Comparison of ENCODE assay signal across 14 cellular contexts in genomic region chr1:30023300-30024022, GRCh38.
"Had no signal": no experiment of that assay in that cellular context is flagged by ENCODE, and none has a peak within 500 bp of the region (broad histone marks: within the 10 kb centered on the region; RNA-seq: fewer than 3 reads in every experiment).

No MANE protein-coding gene starts in this region.

- H3K36me3 ChIP-seq: heart left ventricle, neutrophil, tibial nerve had no signal

- H3K4me3 Mint-ChIP-seq: naive thymus-derived CD8-positive, alpha-beta T cell; stimulated activated naive CD8-positive, alpha-beta T cell treated with anti-CD3 and anti-CD28 coated beads, Interleukin-15, Interleukin-2, amounts not matched to agents 100 ng/mL and 50 ng/mL, for 24 hours had no signal

- H3K27ac ChIP-seq: dorsolateral prefrontal cortex, heart left ventricle, neutrophil, testis, tibial nerve had no signal

- H3K9me3 ChIP-seq: neutrophil, testis had no signal

- H3K27me3 ChIP-seq: neutrophil, testis, tibial nerve had no signal

- H3K27ac Mint-ChIP-seq: naive thymus-derived CD8-positive, alpha-beta T cell; stimulated activated naive CD8-positive, alpha-beta T cell treated with anti-CD3 and anti-CD28 coated beads, Interleukin-15, Interleukin-2, amounts not matched to agents 100 ng/mL and 50 ng/mL, for 24 hours had no signal

- ATAC-seq: heart left ventricle; left colon; naive thymus-derived CD8-positive, alpha-beta T cell had no signal

- H3K4me1 ChIP-seq: heart left ventricle, testis, tibial nerve had no signal

- H3K9me3 Mint-ChIP-seq: stimulated activated naive CD8-positive, alpha-beta T cell treated with anti-CD3 and anti-CD28 coated beads, Interleukin-15, Interleukin-2, amounts not matched to agents 100 ng/mL and 50 ng/mL, for 24 hours had no signal

- H3K4me3 ChIP-seq: dorsolateral prefrontal cortex, heart left ventricle, testis, tibial nerve had no signal

- H3K4me1 Mint-ChIP-seq: naive thymus-derived CD8-positive, alpha-beta T cell had no signal

- DNase-seq: cortex of kidney; dorsolateral prefrontal cortex; effector CD8-positive, alpha-beta T cell; heart left ventricle; hippocampal formation; left colon; mesendoderm; naive thymus-derived CD8-positive, alpha-beta T cell; small intestine; stimulated activated CD4-positive, alpha-beta T cell treated with anti-CD3 and anti-CD28 coated beads, Interleukin-12 subunit alpha, Interleukin-12 subunit beta, amount 100 ng/mL, for 4 hours; testis had no signal
